8 cellular contexts compared by ENCODE assay signal in the genomic region with DNA sequence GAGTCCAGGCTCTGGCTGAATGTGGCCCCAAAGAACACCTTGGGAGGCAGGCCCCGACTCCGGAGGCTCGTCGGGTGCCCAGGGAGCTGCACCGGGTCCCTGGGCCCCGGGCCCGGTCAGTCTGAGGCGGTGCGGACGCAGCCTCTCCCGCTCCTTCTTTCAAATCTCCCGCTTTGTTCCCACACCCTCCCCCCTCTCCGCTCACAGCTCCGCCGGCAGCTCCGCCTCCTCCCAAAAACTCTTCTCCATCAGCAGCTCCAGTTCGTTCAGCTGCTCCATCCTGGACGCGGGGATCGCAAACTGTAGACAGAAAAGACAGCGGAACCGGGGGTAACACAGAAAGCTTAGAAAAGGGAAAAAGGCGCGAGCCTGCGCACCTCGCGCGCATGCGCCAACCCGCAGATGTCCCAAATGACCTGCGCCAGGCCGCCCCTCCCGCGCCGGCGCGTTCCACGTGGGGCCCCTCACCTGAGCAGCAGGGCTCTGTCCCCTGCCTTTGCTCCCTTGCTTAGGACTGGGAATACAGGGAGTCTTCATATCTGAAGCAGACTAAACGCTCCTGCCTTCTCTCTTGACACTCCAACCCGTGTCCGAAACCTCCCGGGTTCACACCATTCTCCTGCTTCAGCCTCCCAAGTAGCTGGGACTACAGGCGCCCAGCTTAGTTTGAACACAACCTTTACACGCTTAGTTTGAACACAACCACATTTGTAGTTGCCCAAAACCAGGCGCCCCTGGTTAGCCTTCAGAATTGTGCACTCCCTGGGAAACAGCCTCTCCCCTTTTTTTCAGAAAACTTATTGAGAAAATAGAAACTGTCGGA. TPM values are rescaled to one million over a fixed set of nuclear protein-coding genes. Genes with fewer than 3 reads are reported as not detected.
DNase-seq lines count a peak whose midpoint lies in the region; ATAC-seq and TF ChIP-seq lines count a peak whose summit lies in the region.

A gene with protein sequence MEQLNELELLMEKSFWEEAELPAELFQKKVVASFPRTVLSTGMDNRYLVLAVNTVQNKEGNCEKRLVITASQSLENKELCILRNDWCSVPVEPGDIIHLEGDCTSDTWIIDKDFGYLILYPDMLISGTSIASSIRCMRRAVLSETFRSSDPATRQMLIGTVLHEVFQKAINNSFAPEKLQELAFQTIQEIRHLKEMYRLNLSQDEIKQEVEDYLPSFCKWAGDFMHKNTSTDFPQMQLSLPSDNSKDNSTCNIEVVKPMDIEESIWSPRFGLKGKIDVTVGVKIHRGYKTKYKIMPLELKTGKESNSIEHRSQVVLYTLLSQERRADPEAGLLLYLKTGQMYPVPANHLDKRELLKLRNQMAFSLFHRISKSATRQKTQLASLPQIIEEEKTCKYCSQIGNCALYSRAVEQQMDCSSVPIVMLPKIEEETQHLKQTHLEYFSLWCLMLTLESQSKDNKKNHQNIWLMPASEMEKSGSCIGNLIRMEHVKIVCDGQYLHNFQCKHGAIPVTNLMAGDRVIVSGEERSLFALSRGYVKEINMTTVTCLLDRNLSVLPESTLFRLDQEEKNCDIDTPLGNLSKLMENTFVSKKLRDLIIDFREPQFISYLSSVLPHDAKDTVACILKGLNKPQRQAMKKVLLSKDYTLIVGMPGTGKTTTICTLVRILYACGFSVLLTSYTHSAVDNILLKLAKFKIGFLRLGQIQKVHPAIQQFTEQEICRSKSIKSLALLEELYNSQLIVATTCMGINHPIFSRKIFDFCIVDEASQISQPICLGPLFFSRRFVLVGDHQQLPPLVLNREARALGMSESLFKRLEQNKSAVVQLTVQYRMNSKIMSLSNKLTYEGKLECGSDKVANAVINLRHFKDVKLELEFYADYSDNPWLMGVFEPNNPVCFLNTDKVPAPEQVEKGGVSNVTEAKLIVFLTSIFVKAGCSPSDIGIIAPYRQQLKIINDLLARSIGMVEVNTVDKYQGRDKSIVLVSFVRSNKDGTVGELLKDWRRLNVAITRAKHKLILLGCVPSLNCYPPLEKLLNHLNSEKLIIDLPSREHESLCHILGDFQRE (minus strand): TSS at position 388 of the 823 bp plus-strand sequence. CDS start 109 bp downstream, at position 279.

- H3K27me3 Mint-ChIP-seq in memory B cell, result no peaks in the 10 kb centered on the region

- CTCF ChIA-PET in activated CD8-positive, alpha-beta memory T cell treated with anti-CD3 and anti-CD28 coated beads for 36 hours (lab: Charles Lee), result no interaction called here

- no peaks in the 10 kb centered on the region for H3K4me1 ChIP-seq in effector memory CD4-positive, alpha-beta T cell (ENCODE audit: control insufficient read depth, insufficient read depth, low read length, poor library complexity, severe bottlenecking)

- peak within 1 kb of the TSS; percentile 96 for H3K4me3 Mint-ChIP-seq in memory B cell

- no peaks in the 10 kb centered on the region for H3K9me3 Mint-ChIP-seq in memory B cell

- POLR2A ChIA-PET in activated CD8-positive, alpha-beta memory T cell treated with anti-CD3 and anti-CD28 coated beads for 36 hours (lab: Charles Lee), result interaction anchor here (0.6 kb wide), 1 partner anchor 100 kb away, joined by 4 read pairs; no protein-coding TSS in a partner anchor

- peaks cover 6% of the 10 kb centered on the region for H3K4me1 Mint-ChIP-seq in memory B cell

- no peaks in the 10 kb centered on the region for H3K9me3 ChIP-seq in effector memory CD4-positive, alpha-beta T cell (ENCODE audit: control insufficient read depth, low read length)

- H3K27me3 ChIP-seq in HL-60 (ENCODE audit: insufficient read depth, poor library complexity, severe bottlenecking), result no peaks in the 10 kb centered on the region
- no peaks in the 10 kb centered on the region for H3K27me3 ChIP-seq in effector memory CD4-positive, alpha-beta T cell (replicated peaks; ENCODE audit: control insufficient read depth, insufficient read depth, low read length, poor library complexity, severe bottlenecking)

- DNase-seq in COLO668 (lab: John Stamatoyannopoulos, UW; ENCODE audit: unreplicated experiment) (peak; percentile 80), HL-60 (ENCODE audit: low read depth in 1 of 2, low spot score in 1 of 2) (peak; percentile 60 to 84), NK-92 (lab: John Stamatoyannopoulos, UW; ENCODE audit: unreplicated experiment) (peak; percentile 20), memory B cell (ENCODE audit: low spot score in 2 of 2) (peak; percentile 68 to 73)
- peak; percentile 28 to 53 (median 49) for DNase-seq in effector memory CD4-positive, alpha-beta T cell
- peak; percentile 63 for DNase-seq in stimulated activated CD8-positive, alpha-beta memory T cell treated with anti-CD3 and anti-CD28 coated beads, Interleukin-12 subunit alpha, Interleukin-12 subunit beta, amount 100 ng/mL, for 4 hours (ENCODE audit: low read depth)

- H3K36me3 Mint-ChIP-seq in memory B cell, result peaks cover 2% of the 10 kb centered on the region

- peak within 1 kb of the TSS; percentile 78 for H3K27ac Mint-ChIP-seq in memory B cell

- TF ChIP-seq CTCF in HL-60 (IDR thresholded peaks at IDR 0.05; ENCODE audit: insufficient read depth, low read length), result no peak

- H3K36me3 ChIP-seq in effector memory CD4-positive, alpha-beta T cell (ENCODE audit: control insufficient read depth, insufficient read depth, low read length), result no peaks in the 10 kb centered on the region

- H3K27ac ChIP-seq in HL-60 (replicated peaks), result peak within 1 kb of the TSS; percentile 85
- no peak within 1 kb of the TSS for H3K27ac ChIP-seq in effector memory CD4-positive, alpha-beta T cell (ENCODE audit: insufficient read depth, low read length, poor library complexity, severe bottlenecking)

- H3K4me3 ChIP-seq in HL-60 (replicated peaks; ENCODE audit: insufficient read depth, low read length), result peak within 1 kb of the TSS; percentile 76
- peak within 1 kb of the TSS; percentile 73 for H3K4me3 ChIP-seq in effector memory CD4-positive, alpha-beta T cell (ENCODE audit: insufficient read depth, low read depth, low read length, poor library complexity, severe bottlenecking)

- ATAC-seq in GM19455 (IDR thresholded peaks at IDR 0.05; ENCODE audit: unreplicated experiment), result peak; percentile 81
- ATAC-seq in memory B cell (ENCODE audit: low read depth), result peak; percentile 90

RNA-seq across cellular contexts. Expression of the gene that starts here (rescaled TPM):
- total RNA-seq in activated CD8-positive, alpha-beta memory T cell treated with anti-CD3 and anti-CD28 coated beads for 36 hours, result 10 to 100 TPM; 45.7 to 49.7 TPM

Comparison
In these comparisons a context has a peak if more than half of its experiments do, and no peak if none do; other contexts are left out.
1. DNase-seq: peak in every context shown above with its lines; median percentile 80 in COLO668; 72 in HL-60; 70 in memory B cell; 63 in stimulated activated CD8-positive, alpha-beta memory T cell treated with anti-CD3 and anti-CD28 coated beads, Interleukin-12 subunit alpha, Interleukin-12 subunit beta, amount 100 ng/mL, for 4 hours; 49 in effector memory CD4-positive, alpha-beta T cell; 20 in NK-92.